8 cellular contexts compared by ENCODE assay signal in the genomic region with DNA sequence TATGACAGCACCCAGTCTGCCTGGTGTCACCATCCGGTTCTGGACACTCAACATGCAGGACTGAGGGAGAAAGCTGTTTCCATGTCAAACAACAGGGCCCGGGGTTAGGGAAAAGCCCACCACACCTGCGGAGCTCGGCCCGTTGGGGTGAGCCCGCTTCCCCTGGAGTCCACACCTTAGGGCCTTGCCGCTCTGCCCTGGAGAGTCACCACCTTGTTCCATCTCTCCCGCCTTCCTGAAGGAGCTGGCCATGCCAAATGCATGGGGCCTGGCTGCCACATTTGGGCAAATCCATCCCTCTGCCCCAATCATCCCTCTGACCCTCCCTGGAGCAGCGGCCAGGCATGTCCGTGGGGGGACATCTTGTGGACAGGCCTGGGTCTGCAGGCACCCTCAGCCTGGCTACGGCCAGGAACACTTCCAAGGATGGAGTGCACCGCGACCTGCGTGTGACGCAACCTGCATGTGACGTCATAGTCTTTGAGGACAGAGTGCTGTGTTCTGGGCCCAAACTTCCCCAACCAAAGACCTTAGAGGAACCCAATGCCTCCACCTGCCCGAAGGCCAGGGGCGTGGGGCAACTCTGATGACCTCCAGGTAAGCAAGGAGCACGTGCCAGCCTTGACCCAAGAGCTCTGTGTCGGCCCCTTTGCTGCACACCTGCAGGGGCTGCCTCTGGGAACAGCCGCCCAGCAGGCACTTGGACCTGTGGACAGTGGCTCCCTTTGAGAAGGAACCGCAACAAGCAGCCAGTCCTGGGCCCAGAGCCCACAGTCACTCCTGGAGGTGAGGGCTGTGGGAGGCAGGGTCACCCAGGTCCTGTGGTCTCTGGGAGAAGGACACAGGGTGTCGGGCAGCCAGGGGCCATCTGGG. TPM values are rescaled to one million over a fixed set of nuclear protein-coding genes. Genes with fewer than 3 reads are reported as not detected.
DNase-seq lines count a peak whose midpoint lies in the region; ATAC-seq and TF ChIP-seq lines count a peak whose summit lies in the region.

No MANE protein-coding gene starts in this region.

- H3K9ac ChIP-seq in skeletal muscle tissue (ENCODE audit: low read depth in 1 of 3, low read length in 3 of 3): peak overlapping the region in 2 of 3 donors; percentile 38 to 84

- peaks cover 5% of the 10 kb centered on the region for H3K4me1 Mint-ChIP-seq in activated T-helper 17 cell treated with anti-CD3 and anti-CD28 coated beads, Interleukin-2, amount 50 U/mL, for 72 hours

- DNase-seq in HL-60 (ENCODE audit: low read depth in 1 of 2, low spot score in 1 of 2) (peak; percentile 67 to 75), left ventricle myocardium inferior (peak; percentile 38), mucosa of gallbladder (ENCODE audit: low spot score) (no peak)

- H3K27ac Mint-ChIP-seq in activated T-helper 17 cell treated with anti-CD3 and anti-CD28 coated beads, Interleukin-2, amount 50 U/mL, for 72 hours: peak overlapping the region; percentile 85

- H3K4me3 Mint-ChIP-seq in activated T-helper 17 cell treated with anti-CD3 and anti-CD28 coated beads, Interleukin-2, amount 50 U/mL, for 72 hours: peak overlapping the region; percentile 72

- H3K36me3 ChIP-seq in left ventricle myocardium inferior (no peaks in the 10 kb centered on the region), skeletal muscle tissue (ENCODE audit: control insufficient read depth in 3 of 3, insufficient read depth in 3 of 3, low read length in 3 of 3) (no peaks in the 10 kb centered on the region)

- H3K27me3 ChIP-seq in HL-60 (ENCODE audit: insufficient read depth, poor library complexity, severe bottlenecking): no peaks in the 10 kb centered on the region
- no peaks in the 10 kb centered on the region for H3K27me3 ChIP-seq in left ventricle myocardium inferior (ENCODE audit: low read depth)
- H3K27me3 ChIP-seq in skeletal muscle tissue (ENCODE audit: control insufficient read depth in 3 of 3, insufficient read depth in 3 of 3, low read length in 3 of 3): no peaks in the 10 kb centered on the region

- no peaks in the 10 kb centered on the region for H3K9me3 Mint-ChIP-seq in activated T-helper 17 cell treated with anti-CD3 and anti-CD28 coated beads, Interleukin-2, amount 50 U/mL, for 72 hours

- TF ChIP-seq CTCF in C4-2B (conservative IDR thresholded peaks at IDR 0.05) (peak; percentile 35), HL-60 (IDR thresholded peaks at IDR 0.05; ENCODE audit: insufficient read depth, low read length) (no peak), left ventricle myocardium inferior (IDR thresholded peaks at IDR 0.05; ENCODE audit: borderline replicate concordance) (peak; percentile 73)

- H3K9me3 ChIP-seq in left ventricle myocardium inferior (replicated peaks) (no peaks in the 10 kb centered on the region), skeletal muscle tissue (ENCODE audit: control insufficient read depth in 3 of 3, low read length in 3 of 3) (no peaks in the 10 kb centered on the region)

- H3K27me3 Mint-ChIP-seq in activated T-helper 17 cell treated with anti-CD3 and anti-CD28 coated beads, Interleukin-2, amount 50 U/mL, for 72 hours: no peaks in the 10 kb centered on the region

- H3K36me3 Mint-ChIP-seq in activated T-helper 17 cell treated with anti-CD3 and anti-CD28 coated beads, Interleukin-2, amount 50 U/mL, for 72 hours (ENCODE audit: low read depth): no peaks in the 10 kb centered on the region

- H3K27ac ChIP-seq in C4-2B (no peak overlapping the region), HL-60 (replicated peaks) (no peak overlapping the region), left ventricle myocardium inferior (replicated peaks) (peak overlapping the region; percentile 76), skeletal muscle tissue (ENCODE audit: low read depth, low read length) (no peak overlapping the region)

- intact Hi-C loops in left ventricle myocardium inferior (cut with micrococcal nuclease): no loop called here

- H3K4me1 ChIP-seq in left ventricle myocardium inferior (peaks cover 34% of the 10 kb centered on the region), skeletal muscle tissue (ENCODE audit: control insufficient read depth in 3 of 3, insufficient read depth in 3 of 3, low read length in 3 of 3) (peaks cover 22 to 39% (median 28%) of the 10 kb centered on the region in 3 donors)

- no peak overlapping the region for H3K4me3 ChIP-seq in HL-60 (replicated peaks; ENCODE audit: insufficient read depth, low read length)
- H3K4me3 ChIP-seq in left ventricle myocardium inferior: peak overlapping the region; percentile 78
- peak overlapping the region in 1 of 3 donors; percentile 73 for H3K4me3 ChIP-seq in skeletal muscle tissue (ENCODE audit: low read length in 3 of 3)

- no peak for ATAC-seq in activated T-helper 17 cell treated with anti-CD3 and anti-CD28 coated beads, Interleukin-2, amount 50 U/mL, for 72 hours (replicated peaks)
- ATAC-seq in HG02759 (IDR thresholded peaks at IDR 0.05; ENCODE audit: unreplicated experiment) (no peak), GM18867 (IDR thresholded peaks at IDR 0.05; ENCODE audit: unreplicated experiment) (no peak)

RNA-seq across cellular contexts. Expression of a gene that starts 1.7 kb away (rescaled TPM):
- 1 to 10 TPM; 6.8 to 6.9 TPM for total RNA-seq in activated T-helper 17 cell treated with anti-CD3 and anti-CD28 coated beads, Interleukin-2, amount 50 U/mL, for 72 hours
- total RNA-seq in left ventricle myocardium inferior (12.0 TPM), skeletal muscle tissue (1.0 TPM), mucosa of gallbladder (5.2 TPM)

RNA-seq across cellular contexts. Expression of a gene that starts 18.4 kb away (rescaled TPM):
- 1,000 to 10,000 TPM; 2,323 to 2,749 TPM for total RNA-seq in activated T-helper 17 cell treated with anti-CD3 and anti-CD28 coated beads, Interleukin-2, amount 50 U/mL, for 72 hours
- total RNA-seq in left ventricle myocardium inferior (661 TPM), skeletal muscle tissue (1,418 TPM), mucosa of gallbladder (968 TPM)

RNA-seq across cellular contexts. Expression of a gene that starts 22.0 kb away (rescaled TPM):
- not detected for total RNA-seq in activated T-helper 17 cell treated with anti-CD3 and anti-CD28 coated beads, Interleukin-2, amount 50 U/mL, for 72 hours
- total RNA-seq in left ventricle myocardium inferior: not detected
- total RNA-seq in skeletal muscle tissue: not detected
- total RNA-seq in mucosa of gallbladder: 6.2 TPM

RNA-seq across cellular contexts. Expression of a gene that starts 38.2 kb away (rescaled TPM):
- total RNA-seq in activated T-helper 17 cell treated with anti-CD3 and anti-CD28 coated beads, Interleukin-2, amount 50 U/mL, for 72 hours: under 1 TPM; 0.29 to 0.39 TPM
- total RNA-seq in left ventricle myocardium inferior: 70.9 TPM
- total RNA-seq in skeletal muscle tissue: 14.1 TPM
- 298 TPM for total RNA-seq in mucosa of gallbladder
